ENCODE assay signal across 15 cellular contexts in the genomic region with DNA sequence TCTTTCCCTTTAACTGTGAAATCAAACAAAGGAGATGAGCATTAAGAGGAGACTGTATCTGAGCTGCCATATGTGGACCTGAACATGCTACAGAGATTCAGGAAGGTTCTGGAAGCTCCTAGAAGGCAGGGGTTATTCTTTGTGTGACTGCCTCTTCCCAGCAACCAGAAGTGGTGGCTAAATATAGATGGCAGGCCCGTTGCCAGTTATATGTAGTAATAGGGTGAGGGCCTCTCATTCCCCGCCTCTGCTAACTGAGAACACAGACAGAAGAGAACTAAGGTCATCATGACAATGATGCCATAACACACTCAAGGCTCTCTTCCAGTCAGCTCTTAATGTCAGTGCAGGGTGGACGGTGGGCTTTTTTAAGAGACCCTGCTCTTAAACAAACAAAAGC. TPM values are rescaled to one million over a fixed set of nuclear protein-coding genes. Genes with fewer than 3 reads are reported as not detected.
DNase-seq lines count a peak whose midpoint lies in the region; ATAC-seq and TF ChIP-seq lines count a peak whose summit lies in the region.
"Had no signal": no experiment of that assay in that cellular context is flagged by ENCODE, and none has a peak within 500 bp of the region (broad histone marks: within the 10 kb centered on the region; RNA-seq: fewer than 3 reads in every experiment).

No MANE protein-coding gene starts in this region.

- intact Hi-C loops in colonic mucosa (cut with DNase I) (loop anchor here (10.0 kb wide), 1 partner anchor 113 kb away; no protein-coding TSS in a partner anchor), left lung (cut with DNase I) (no loop called here)

- H3K9ac ChIP-seq in BLaER1, result peak overlapping the region; percentile 17; the same call in 1 of the 2 replicates
- H3K9ac ChIP-seq in colonic mucosa (ENCODE audit: low read depth in 2 of 2, low read length in 2 of 2), result no peak overlapping the region

- no peak overlapping the region for H3K4me3 ChIP-seq in BLaER1
- H3K4me3 ChIP-seq in colonic mucosa, result no peak overlapping the region
- H3K4me3 ChIP-seq in left lung, result no peak overlapping the region
- H3K4me3 ChIP-seq: K562, ovary had no signal

- H3K27me3 Mint-ChIP-seq in activated T-cell treated with anti-CD3 and anti-CD28 coated beads, Interleukin-2, amount 50 U/mL, for 24 hours, result no peaks in the 10 kb centered on the region

- H3K4me1 ChIP-seq in BLaER1 (peaks cover 35% of the 10 kb centered on the region), colonic mucosa (no peaks in the 10 kb centered on the region), left lung (peaks cover 0 to 24% of the 10 kb centered on the region in 2 donors)

- H3K27ac ChIP-seq in BLaER1 (0 out of 2 replicates have a peak overlapping the region, but pooled peaks have one; percentile 18), colonic mucosa (no peak overlapping the region), left lung (no peak overlapping the region)
- H3K27ac ChIP-seq: C4-2B, ovary had no signal

- H3K36me3 ChIP-seq in BLaER1, result no peaks in the 10 kb centered on the region
- H3K36me3 ChIP-seq in colonic mucosa, result no peaks in the 10 kb centered on the region
- H3K36me3 ChIP-seq in left lung, result no peaks in the 10 kb centered on the region
- H3K36me3 ChIP-seq: ovary had no signal

- TF ChIP-seq CTCF in colonic mucosa (IDR thresholded peaks at IDR 0.05) (no peak), left lung (IDR thresholded peaks at IDR 0.05) (no peak)

- H3K9me3 ChIP-seq in BLaER1 (no peaks in the 10 kb centered on the region), colonic mucosa (no peaks in the 10 kb centered on the region), left lung (no peaks in the 10 kb centered on the region)
- H3K9me3 ChIP-seq: ovary had no signal

- no peaks in the 10 kb centered on the region for H4K20me1 ChIP-seq in BLaER1

- ATAC-seq in left lung (peak; percentile 78), GM18520 (IDR thresholded peaks at IDR 0.05; ENCODE audit: unreplicated experiment) (no peak)
- ATAC-seq: K562 had no signal

- H3K27me3 ChIP-seq in BLaER1 (no peaks in the 10 kb centered on the region), colonic mucosa (no peaks in the 10 kb centered on the region), left lung (no peaks in the 10 kb centered on the region)
- H3K27me3 ChIP-seq: ovary had no signal

- H3K4me1 Mint-ChIP-seq in activated T-cell treated with anti-CD3 and anti-CD28 coated beads, Interleukin-2, amount 50 U/mL, for 24 hours (ENCODE audit: low read depth), result peaks cover 7% of the 10 kb centered on the region

- peak overlapping the region; percentile 41 for H3K4me2 ChIP-seq in BLaER1

- DNase-seq in NCI-H2029 treated with DMSO at 0.1 percent for 48 hours (lab: John Stamatoyannopoulos, UW) (peak; percentile 59), colonic mucosa (peak; percentile 41), left lung (no peak), COLO829 (ENCODE audit: low spot score) (no peak), NCI-H226 (no peak)
- no peak for DNase-seq in activated T-cell treated with anti-CD3 and anti-CD28 coated beads, Interleukin-2, amount 50 U/mL, for 24 hours
- DNase-seq: activated naive CD8-positive, alpha-beta T cell treated with anti-CD3 and anti-CD28 coated beads, Interleukin-2, amount 10 ng/mL, durations not matched to agents 7 days and 5 days; stimulated activated CD4-positive, alpha-beta T cell treated with anti-CD3 and anti-CD28 coated beads, Interleukin-4, amount 100 ng/mL, for 4 hours had no signal

- no peak overlapping the region for H3K4me3 Mint-ChIP-seq in activated T-cell treated with anti-CD3 and anti-CD28 coated beads, Interleukin-2, amount 50 U/mL, for 24 hours
- H3K4me3 Mint-ChIP-seq: activated naive CD8-positive, alpha-beta T cell treated with anti-CD3 and anti-CD28 coated beads, Interleukin-2, amount 10 ng/mL, durations not matched to agents 7 days and 5 days had no signal

- no peak overlapping the region for H3K27ac Mint-ChIP-seq in activated T-cell treated with anti-CD3 and anti-CD28 coated beads, Interleukin-2, amount 50 U/mL, for 24 hours
- H3K27ac Mint-ChIP-seq: activated naive CD8-positive, alpha-beta T cell treated with anti-CD3 and anti-CD28 coated beads, Interleukin-2, amount 10 ng/mL, durations not matched to agents 7 days and 5 days had no signal

- H3K36me3 Mint-ChIP-seq in activated T-cell treated with anti-CD3 and anti-CD28 coated beads, Interleukin-2, amount 50 U/mL, for 24 hours (ENCODE audit: low read depth), result no peaks in the 10 kb centered on the region
- H3K36me3 Mint-ChIP-seq: activated naive CD8-positive, alpha-beta T cell treated with anti-CD3 and anti-CD28 coated beads, Interleukin-2, amount 10 ng/mL, durations not matched to agents 7 days and 5 days had no signal

- no peaks in the 10 kb centered on the region for H3K9me3 Mint-ChIP-seq in activated T-cell treated with anti-CD3 and anti-CD28 coated beads, Interleukin-2, amount 50 U/mL, for 24 hours
- H3K9me3 Mint-ChIP-seq: activated naive CD8-positive, alpha-beta T cell treated with anti-CD3 and anti-CD28 coated beads, Interleukin-2, amount 10 ng/mL, durations not matched to agents 7 days and 5 days had no signal

RNA-seq across cellular contexts. Expression of gene CFAP92, which starts 22.5 kb away (rescaled TPM):
- total RNA-seq in colonic mucosa, result 1 to 10 TPM in 1 of 2 donors, under 1 TPM in 1; 0.77 to 1.2 TPM
- 1 to 10 TPM; 1.7 to 2.1 TPM for total RNA-seq in left lung
- total RNA-seq: T-helper 2 cell treated with Interferon-gamma antibody and Interleukin-4, amounts not matched to agents 100 ng/mL and 5 ng/mL, for 36 hours had no signal

RNA-seq across cellular contexts. Expression of gene EFCC1, which starts 29.7 kb away (rescaled TPM):
- total RNA-seq in colonic mucosa (1 to 10 TPM; 1.3 to 1.7 TPM), left lung (1 to 10 TPM; 2.7 to 4.9 TPM)
- total RNA-seq: K562, kidney epithelial cell had no signal

Comparison
In these comparisons a context has a peak if more than half of its experiments do, and no peak if none do; other contexts are left out.
1. DNase-seq: peak in NCI-H2029 treated with DMSO at 0.1 percent for 48 hours (single experiment) and colonic mucosa (single experiment); none in left lung (0 of 2), COLO829 (single experiment), activated T-cell treated with anti-CD3 and anti-CD28 coated beads, Interleukin-2, amount 50 U/mL, for 24 hours (single experiment) and NCI-H226 (single experiment).